9 cellular contexts compared by ENCODE assay signal in the genomic region with DNA sequence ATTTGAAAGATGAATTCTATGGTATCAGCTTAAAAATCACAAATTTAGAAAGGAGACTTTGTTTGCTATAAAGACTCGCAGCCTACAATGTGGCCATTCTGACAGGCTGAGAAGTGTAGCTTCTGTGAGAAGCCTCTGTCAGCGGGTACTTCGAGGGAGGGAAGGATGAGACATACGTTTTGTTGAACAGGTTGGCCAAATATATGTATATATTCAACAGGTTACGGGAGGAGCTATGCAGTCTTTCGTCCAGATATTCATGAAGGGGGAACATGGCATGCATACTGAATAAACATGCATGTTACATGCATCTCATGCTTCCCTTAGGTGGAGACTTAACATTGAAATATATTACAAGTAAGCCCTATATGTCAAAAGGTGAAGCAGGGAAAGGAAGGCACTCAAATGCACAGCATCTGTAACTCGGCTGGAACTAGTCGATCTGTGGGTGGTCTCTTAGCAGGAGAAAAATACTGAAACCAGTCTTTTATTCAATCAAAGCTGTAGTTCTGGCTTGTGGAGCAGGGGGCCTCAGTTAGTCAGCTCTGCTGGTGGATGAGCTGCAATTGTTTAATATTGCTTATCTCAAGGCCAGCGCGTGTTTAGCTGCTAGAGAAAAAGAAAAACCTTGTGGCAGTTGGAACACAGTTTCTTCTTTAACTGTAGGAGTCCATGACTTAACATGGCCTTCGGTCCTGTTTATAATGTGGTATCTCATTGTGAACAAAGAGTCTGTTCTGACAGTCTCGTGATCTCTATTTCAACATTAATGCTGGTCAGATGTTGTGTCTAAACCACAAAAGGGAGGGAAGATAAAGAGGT.
A peak's percentile ranks its signal among the peaks of the same experiment; 100 is the strongest.
DNase-seq lines count a peak whose midpoint lies in the region; ATAC-seq and TF ChIP-seq lines count a peak whose summit lies in the region.
"Had no signal": no experiment of that assay in that cellular context is flagged by ENCODE, and none has a peak within 500 bp of the region (broad histone marks: within the 10 kb centered on the region; RNA-seq: fewer than 3 reads in every experiment).

No MANE protein-coding gene starts in this region.

- H3K27ac ChIP-seq in hepatocyte (peak overlapping the region; percentile 30), spleen (no peak overlapping the region)

- no peaks in the 10 kb centered on the region for H4K20me1 ChIP-seq in hepatocyte (ENCODE audit: insufficient read depth, poor library complexity, severe bottlenecking)

- H3K9me2 ChIP-seq in hepatocyte (replicated peaks; ENCODE audit: insufficient read depth): no peaks in the 10 kb centered on the region

- intact Hi-C loops in spleen (cut with DNase I; ENCODE audit: low total_unique reads): no loop called here

- TF ChIP-seq CTCF in GM12864 (IDR thresholded peaks at IDR 0.05; ENCODE audit: low read depth, low read length, missing control alignments): peak; percentile 21
- TF ChIP-seq CTCF in hepatocyte (IDR thresholded peaks at IDR 0.05; ENCODE audit: poor library complexity): peak; percentile 32
- no peak for TF ChIP-seq CTCF in spleen (IDR thresholded peaks at IDR 0.05 in 8 of 11, conservative IDR thresholded peaks at IDR 0.05 in 3 of 11)

- peaks cover 10% of the 10 kb centered on the region for H3K27me3 ChIP-seq in hepatocyte
- H3K27me3 ChIP-seq in spleen (replicated peaks in 1 of 7): no peaks in the 10 kb centered on the region

- ATAC-seq in GM21576 (IDR thresholded peaks at IDR 0.05; ENCODE audit: unreplicated experiment) (peak; percentile 22), GM21737 (IDR thresholded peaks at IDR 0.05; ENCODE audit: unreplicated experiment) (no peak), HG02870 (IDR thresholded peaks at IDR 0.05; ENCODE audit: unreplicated experiment) (no peak)

- no peak for TF ChIP-seq POLR2A in spleen (IDR thresholded peaks at IDR 0.05)

- 36% methylated on average over 12 of the region's 12 CpGs for WGBS in hepatocyte (ENCODE audit: low lambda C conversion rate, missing lambda C conversion rate)
- WGBS in spleen, 5 donors: 68 to 81% (median 76%) methylated on average over 12 of the region's 12 CpGs

- no peaks in the 10 kb centered on the region for H3K79me2 ChIP-seq in hepatocyte

- H3K4me1 ChIP-seq in hepatocyte (ENCODE audit: insufficient read depth) (peaks cover 12% of the 10 kb centered on the region), spleen (peaks cover 0 to 19% (median 3%) of the 10 kb centered on the region in 6 donors)

- H3K36me3 ChIP-seq in hepatocyte (replicated peaks; ENCODE audit: insufficient read depth, low read depth) (no peaks in the 10 kb centered on the region), spleen (no peaks in the 10 kb centered on the region)

- H3K4me3 ChIP-seq in GM12864 (ENCODE audit: low read depth, low read length) (no peak overlapping the region), hepatocyte (no peak overlapping the region), spleen (no peak overlapping the region)

- no peaks in the 10 kb centered on the region for H3K9me3 ChIP-seq in hepatocyte (ENCODE audit: low read depth)
- no peaks in the 10 kb centered on the region for H3K9me3 ChIP-seq in spleen

- peak overlapping the region; percentile 10 for H2AFZ ChIP-seq in hepatocyte

- DNase-seq in GM12864 (ENCODE audit: low read depth): no peak
- DNase-seq in NCI-H2227 (lab: John Stamatoyannopoulos, UW; ENCODE audit: unreplicated experiment): peak; percentile 27
- peak; percentile 65 for DNase-seq in hepatocyte (ENCODE audit: low spot score)
- no peak for DNase-seq in spleen
- no peak for DNase-seq in T-helper 2 cell
- DNase-seq: NCI-H1048 had no signal

- H3K4me2 ChIP-seq in hepatocyte: peak overlapping the region; percentile 33

Comparison
In these comparisons a context has a peak if more than half of its experiments do, and no peak if none do; other contexts are left out.
1. DNase-seq: peak in NCI-H2227 (single experiment) and hepatocyte (single experiment); none in GM12864 (single experiment), spleen (single experiment) and T-helper 2 cell (0 of 5).
2. CTCF ChIP-seq: peak in GM12864 (single experiment) and hepatocyte (single experiment); none in spleen (0 of 11).